In the genomic region with DNA sequence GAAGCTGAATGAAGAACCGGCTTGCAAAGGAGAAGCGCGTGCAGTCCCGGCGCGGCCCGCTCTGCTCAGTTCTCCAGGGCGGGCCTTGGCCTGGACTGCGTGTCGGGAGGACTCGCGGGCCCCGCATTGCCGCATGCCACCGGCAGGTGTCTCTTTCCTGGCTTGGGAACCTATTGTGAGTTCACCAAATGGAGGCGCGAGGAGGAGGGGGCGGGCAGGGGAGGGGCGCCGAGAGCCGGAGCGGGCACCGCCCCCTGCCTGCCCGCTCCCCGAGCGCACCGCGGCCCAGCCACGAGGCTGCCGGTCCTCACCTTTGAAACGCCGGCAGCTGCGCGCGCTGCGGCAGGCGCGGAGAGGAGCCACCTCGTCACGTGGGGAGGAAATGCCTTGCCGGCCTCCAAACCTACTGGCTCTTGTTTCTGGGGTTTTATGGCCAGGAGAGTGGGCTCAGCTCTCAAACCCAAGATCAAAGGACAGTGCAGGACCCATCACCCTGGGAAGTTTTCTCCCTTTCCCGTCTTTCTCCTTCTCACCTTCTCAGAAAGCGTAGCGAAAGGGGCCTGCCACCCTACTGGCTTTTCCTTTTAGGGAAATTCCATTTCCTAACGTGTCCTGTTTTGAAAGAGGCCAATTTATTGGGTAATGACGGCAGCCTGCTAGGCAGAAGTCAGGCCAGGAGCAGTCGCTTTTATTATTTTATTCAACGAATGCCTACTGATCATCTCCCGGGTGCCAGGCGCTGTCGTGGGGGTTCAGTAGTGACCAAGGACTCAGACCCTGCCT, we compare ENCODE assay signal across 7 cellular contexts. TPM values are rescaled to one million over a fixed set of nuclear protein-coding genes. Genes with fewer than 3 reads are reported as not detected.
DNase-seq lines count a peak whose midpoint lies in the region; ATAC-seq and TF ChIP-seq lines count a peak whose summit lies in the region.

No MANE protein-coding gene starts in this region.

- no peaks in the 10 kb centered on the region for H3K36me3 ChIP-seq in mucosa of descending colon (ENCODE audit: low read depth)

- H3K9me3 ChIP-seq in mucosa of descending colon, result no peaks in the 10 kb centered on the region

- H3K4me3 ChIP-seq in epithelial cell of proximal tubule (ENCODE audit: low read depth, low read length) (peak overlapping the region; percentile 31), mucosa of descending colon (no peak overlapping the region)

- TF ChIP-seq CTCF in epithelial cell of proximal tubule (conservative IDR thresholded peaks at IDR 0.05; ENCODE audit: low read depth, low read length) (peak; percentile 65), mucosa of descending colon (IDR thresholded peaks at IDR 0.05) (peak; percentile 80)

- DNase-seq in NCI-H774 (lab: John Stamatoyannopoulos, UW) (peak; percentile 27), activated T-cell treated with anti-CD3 and anti-CD28 coated beads for 48 hours (ENCODE audit: low read depth) (peak; percentile 91), epithelial cell of proximal tubule (ENCODE audit: low read depth) (no peak), mucosa of descending colon (peak; percentile 96 to 99 (median 97))
- DNase-seq in stimulated activated CD8-positive, alpha-beta memory T cell treated with anti-CD3 and anti-CD28 coated beads, Interleukin-4, amount 100 ng/mL, for 24 hours (ENCODE audit: low read depth), result peak; percentile 88

- peaks cover 3% of the 10 kb centered on the region for H3K4me1 ChIP-seq in mucosa of descending colon (ENCODE audit: low read depth)

- intact Hi-C loops in mucosa of descending colon (cut with DNase I, micrococcal nuclease), result no loop called here

- ATAC-seq in GM18519 (IDR thresholded peaks at IDR 0.05; ENCODE audit: low FRiP score, unreplicated experiment) (peak; percentile 76), HG02970 (IDR thresholded peaks at IDR 0.05; ENCODE audit: low FRiP score, unreplicated experiment) (peak; percentile 81), mucosa of descending colon (peak; percentile 97)

RNA-seq across cellular contexts. Expression of gene UBE2L5, which starts 13.8 kb away (rescaled TPM):
- not detected in 2 replicates for total RNA-seq in epithelial cell of proximal tubule
- total RNA-seq in mucosa of descending colon, result not detected

RNA-seq across cellular contexts. Expression of gene HMGB1, which starts 57.2 kb away (rescaled TPM):
- total RNA-seq in epithelial cell of proximal tubule (856 and 888 TPM in 2 replicates), mucosa of descending colon (100 to 1,000 TPM; 178 to 303 (median 259) TPM)
